21 cellular contexts compared by ENCODE assay signal in the genomic region with DNA sequence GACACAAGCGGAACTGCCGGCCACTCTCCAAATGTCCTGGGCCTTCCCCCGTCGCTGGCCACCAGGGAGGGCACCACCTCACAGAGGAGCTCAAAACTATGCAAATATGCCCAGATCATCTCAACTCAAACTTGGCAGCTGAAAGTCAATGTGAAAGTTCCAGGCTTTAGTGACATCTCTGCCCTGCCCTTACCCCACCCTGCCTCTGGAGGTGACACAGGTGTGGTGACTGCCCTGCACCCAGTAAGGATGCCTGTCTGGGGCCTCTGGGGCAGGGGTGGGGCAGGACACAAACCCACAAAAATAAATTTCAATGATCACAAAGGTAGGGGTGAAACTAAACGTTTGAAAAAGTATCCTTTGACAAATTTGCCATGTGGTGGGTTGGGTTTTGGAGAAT.
DNase-seq lines count a peak whose midpoint lies in the region; ATAC-seq, FAIRE-seq and TF ChIP-seq lines count a peak whose summit lies in the region.
"Had no signal": no experiment of that assay in that cellular context is flagged by ENCODE, and none has a peak within 500 bp of the region (broad histone marks: within the 10 kb centered on the region; RNA-seq: fewer than 3 reads in every experiment).

No MANE protein-coding gene starts in this region.

- CTCF ChIA-PET in activated CD8-positive, alpha-beta T cell treated with anti-CD3 and anti-CD28 coated beads for 36 hours (lab: Charles Lee) = no interaction called here
- CTCF ChIA-PET in activated CD8-positive, alpha-beta T cell treated with anti-CD3 and anti-CD28 coated beads, Interleukin-2, amount 10 ng/mL, durations not matched to agents 7 days and 5 days (lab: Charles Lee) = no interaction called here
- CTCF ChIA-PET in GM12878 (lab: Yijun Ruan, JAX) = interaction anchor here (0.7 to 1.0 kb wide), 4 partner anchors 21 to 154 kb away, joined by 3 read pairs; no protein-coding TSS in a partner anchor

- H3K27ac ChIP-seq in GM12878 (ENCODE audit: control insufficient read depth, insufficient read depth) (no peak overlapping the region), substantia nigra (ENCODE audit: low read depth, low read length, poor library complexity, severe bottlenecking) (no peak overlapping the region)
- H3K27ac ChIP-seq: PC-9, SJSA1 had no signal

- no peaks in the 10 kb centered on the region for H3K27me3 ChIP-seq in GM12878 (replicated peaks in 1 of 2; ENCODE audit: control insufficient read depth in 2 of 2, insufficient read depth in 2 of 2, low read length in 1 of 2)

- in situ Hi-C loops in GM12878 (cut with MboI) = no loop called here

- H3K4me1 ChIP-seq in GM12878 (ENCODE audit: control insufficient read depth, insufficient read depth, low read length) = peaks cover 6% of the 10 kb centered on the region; the same call in 1 of the 2 replicates
- H3K4me1 ChIP-seq: HAP-1 had no signal

- no peak for FAIRE-seq in GM12878 (lab: Jason Lieb, UNC)
- FAIRE-seq: G401.6, K562 had no signal

- H3K27ac Mint-ChIP-seq in activated CD8-positive, alpha-beta T cell treated with anti-CD3 and anti-CD28 coated beads for 36 hours = no peak overlapping the region
- H3K27ac Mint-ChIP-seq in activated CD8-positive, alpha-beta T cell treated with anti-CD3 and anti-CD28 coated beads, Interleukin-2, amount 10 ng/mL, durations not matched to agents 7 days and 5 days = no peak overlapping the region

- peak; percentile 65 for ATAC-seq in activated CD8-positive, alpha-beta T cell treated with anti-CD3 and anti-CD28 coated beads for 36 hours
- ATAC-seq in activated CD8-positive, alpha-beta T cell treated with anti-CD3 and anti-CD28 coated beads, Interleukin-2, amount 10 ng/mL, durations not matched to agents 7 days and 5 days = no peak
- ATAC-seq in HG03045 (IDR thresholded peaks at IDR 0.05; ENCODE audit: unreplicated experiment) = peak; percentile 10
- peak; percentile 78 for ATAC-seq in GM12878
- no peak for ATAC-seq in HG03108 (IDR thresholded peaks at IDR 0.05; ENCODE audit: unreplicated experiment)
- ATAC-seq in GM21381 (IDR thresholded peaks at IDR 0.05; ENCODE audit: unreplicated experiment) = no peak

- no peaks in the 10 kb centered on the region for H3K9me3 Mint-ChIP-seq in activated CD8-positive, alpha-beta T cell treated with anti-CD3 and anti-CD28 coated beads for 36 hours
- no peaks in the 10 kb centered on the region for H3K9me3 Mint-ChIP-seq in activated CD8-positive, alpha-beta T cell treated with anti-CD3 and anti-CD28 coated beads, Interleukin-2, amount 10 ng/mL, durations not matched to agents 7 days and 5 days (ENCODE audit: insufficient read depth)

- no peak overlapping the region for H3K4me3 ChIP-seq in GM12878
- H3K4me3 ChIP-seq: HAP-1, K562, PC-9, SJSA1 had no signal

- no peak for TF ChIP-seq EP300 in GM12878 (IDR thresholded peaks at IDR 0.05; ENCODE audit: borderline replicate concordance in 1 of 2, control insufficient read depth in 1 of 2, low read depth in 2 of 2, low read length in 2 of 2)

- H3K4me2 ChIP-seq in GM12878 (ENCODE audit: control insufficient read depth, insufficient read depth) = no peak overlapping the region
- H3K4me2 ChIP-seq: PC-9 had no signal

- TF ChIP-seq RAD21 in GM12878 (IDR thresholded peaks at IDR 0.05; ENCODE audit: insufficient read depth, low read depth, low read length) = no peak

- no peaks in the 10 kb centered on the region for H3K36me3 Mint-ChIP-seq in activated CD8-positive, alpha-beta T cell treated with anti-CD3 and anti-CD28 coated beads for 36 hours (ENCODE audit: low read depth)
- no peaks in the 10 kb centered on the region for H3K36me3 Mint-ChIP-seq in activated CD8-positive, alpha-beta T cell treated with anti-CD3 and anti-CD28 coated beads, Interleukin-2, amount 10 ng/mL, durations not matched to agents 7 days and 5 days (ENCODE audit: low read depth)

- H3K9ac ChIP-seq in GM12878 (ENCODE audit: control insufficient read depth, insufficient read depth, low read length) = no peak overlapping the region

- H3K27me3 Mint-ChIP-seq in activated CD8-positive, alpha-beta T cell treated with anti-CD3 and anti-CD28 coated beads for 36 hours = no peaks in the 10 kb centered on the region
- peaks cover 8% of the 10 kb centered on the region for H3K27me3 Mint-ChIP-seq in activated CD8-positive, alpha-beta T cell treated with anti-CD3 and anti-CD28 coated beads, Interleukin-2, amount 10 ng/mL, durations not matched to agents 7 days and 5 days (ENCODE audit: low read depth)

- SMC1A ChIA-PET in GM12878 (lab: Charles Lee; ENCODE audit: uncharacterized antibody, unreplicated experiment) = interaction anchor here (0.7 to 1.0 kb wide), 2 partner anchors 21 to 157 kb away, joined by 3 read pairs; no protein-coding TSS in a partner anchor

- DNase-seq in activated CD8-positive, alpha-beta T cell treated with anti-CD3 and anti-CD28 coated beads for 36 hours = peak; percentile 20
- no peak for DNase-seq in activated CD8-positive, alpha-beta T cell treated with anti-CD3 and anti-CD28 coated beads, Interleukin-2, amount 10 ng/mL, durations not matched to agents 7 days and 5 days
- DNase-seq in GM12878 (ENCODE audit: low read depth, low spot score) (no peak), T-helper 1 cell (no peak), substantia nigra (lab: John Stamatoyannopoulos, UW) (no peak)
- DNase-seq: 8988T, C1 segment of cervical spinal cord, DND-41, NCI-H1417 treated with DMSO at 0.1 percent for 48 hours, NCI-H2029, NCI-H2171, NCI-H748 treated with DMSO at 0.1 percent for 48 hours, PC-9, SW 1271 had no signal

- TF ChIP-seq POLR2A in GM12878 (IDR thresholded peaks at IDR 0.05; ENCODE audit: low read depth, low read length) = no peak

- RAD21 ChIA-PET in GM12878 (lab: Charles Lee; ENCODE audit: unreplicated experiment) = interaction anchor here (1.5 kb wide), 1 partner anchor 25 kb away, joined by 5 read pairs; no protein-coding TSS in a partner anchor

- intact Hi-C loops in activated CD8-positive, alpha-beta T cell treated with anti-CD3 and anti-CD28 coated beads for 36 hours (cut with micrococcal nuclease) = no loop called here
- intact Hi-C loops in GM12878 (cut with micrococcal nuclease; ENCODE audit: unreplicated experiment) = no loop called here

- H3K4me3 Mint-ChIP-seq in activated CD8-positive, alpha-beta T cell treated with anti-CD3 and anti-CD28 coated beads for 36 hours = no peak overlapping the region
- no peak overlapping the region for H3K4me3 Mint-ChIP-seq in activated CD8-positive, alpha-beta T cell treated with anti-CD3 and anti-CD28 coated beads, Interleukin-2, amount 10 ng/mL, durations not matched to agents 7 days and 5 days

- H3K36me3 ChIP-seq in GM12878 (ENCODE audit: control insufficient read depth in 2 of 2, insufficient read depth in 2 of 2, low read length in 1 of 2) = no peaks in the 10 kb centered on the region
- H3K36me3 ChIP-seq: HAP-1, SJSA1 had no signal

- POLR2A ChIA-PET in activated CD8-positive, alpha-beta T cell treated with anti-CD3 and anti-CD28 coated beads for 36 hours (lab: Charles Lee) = no interaction called here
- POLR2A ChIA-PET in activated CD8-positive, alpha-beta T cell treated with anti-CD3 and anti-CD28 coated beads, Interleukin-2, amount 10 ng/mL, durations not matched to agents 7 days and 5 days (lab: Charles Lee) = no interaction called here
- POLR2A ChIA-PET in GM12878 (lab: Charles Lee) = no interaction called here

- H3K79me2 ChIP-seq in GM12878 (ENCODE audit: control insufficient read depth, insufficient read depth, low read length) = no peaks in the 10 kb centered on the region

- no peak overlapping the region for H2AFZ ChIP-seq in GM12878 (ENCODE audit: control insufficient read depth, low read depth, low read length)
- H2AFZ ChIP-seq: PC-9 had no signal

- no peaks in the 10 kb centered on the region for H3K9me3 ChIP-seq in GM12878 (replicated peaks; ENCODE audit: control insufficient read depth, insufficient read depth, low read length)
- H3K9me3 ChIP-seq: HAP-1 had no signal

- H4K20me1 ChIP-seq in GM12878 (ENCODE audit: control insufficient read depth, insufficient read depth) = no peaks in the 10 kb centered on the region

- no TSS peak for BruUV-seq in GM12878 (replicated peaks; lab: Mats Ljungman, UMichigan)

- TF ChIP-seq CTCF in activated CD8-positive, alpha-beta T cell treated with anti-CD3 and anti-CD28 coated beads for 36 hours (IDR thresholded peaks at IDR 0.05) = no peak
- 0 out of 6 replicates have a peak, but pooled peaks of 1 of the 3 experiments have one; percentile 8 for TF ChIP-seq CTCF in GM12878 (IDR thresholded peaks at IDR 0.05 in 2 of 3, conservative IDR thresholded peaks at IDR 0.05 in 1 of 3; ENCODE audit: control insufficient read depth in 2 of 3, extremely low read depth in 1 of 3, insufficient read depth in 1 of 3, low read depth in 3 of 3, low read length in 3 of 3)

- H3K4me1 Mint-ChIP-seq in activated CD8-positive, alpha-beta T cell treated with anti-CD3 and anti-CD28 coated beads for 36 hours (ENCODE audit: low read depth) = peaks cover 3% of the 10 kb centered on the region
- H3K4me1 Mint-ChIP-seq in activated CD8-positive, alpha-beta T cell treated with anti-CD3 and anti-CD28 coated beads, Interleukin-2, amount 10 ng/mL, durations not matched to agents 7 days and 5 days (ENCODE audit: low read depth) = no peaks in the 10 kb centered on the region

- WGBS in GM12878 (ENCODE audit: insufficient coverage, insufficient replicate concordance, low lambda C conversion rate, missing lambda C conversion rate) = 17% methylated on average over 5 of the region's 5 CpGs

TF ChIP-seq in GM12878, 131 proteins besides CTCF, POLR2A, EP300 and RAD21:
- TF ChIP-seq ATF7 (IDR thresholded peaks at IDR 0.05; ENCODE audit: low read depth) (no peak), CBX3 (IDR thresholded peaks at IDR 0.05; ENCODE audit: borderline replicate concordance, low read depth) (no peak), MXI1 (IDR thresholded peaks at IDR 0.05; ENCODE audit: low read depth, low read length) (no peak), NFYA (IDR thresholded peaks at IDR 0.05; ENCODE audit: borderline replicate concordance, low read depth, low read length) (no peak), MEF2B (IDR thresholded peaks at IDR 0.05; ENCODE audit: partially characterized antibody, poor library complexity, severe bottlenecking) (no peak), RAD51 (IDR thresholded peaks at IDR 0.05) (no peak), ZSCAN29 (IDR thresholded peaks at IDR 0.05) (no peak), RCOR1 (conservative IDR thresholded peaks at IDR 0.05; ENCODE audit: low read depth, low read length) (no peak), RUNX3 (IDR thresholded peaks at IDR 0.05; ENCODE audit: low read length) (no peak)
- TF ChIP-seq, protein P1, sequence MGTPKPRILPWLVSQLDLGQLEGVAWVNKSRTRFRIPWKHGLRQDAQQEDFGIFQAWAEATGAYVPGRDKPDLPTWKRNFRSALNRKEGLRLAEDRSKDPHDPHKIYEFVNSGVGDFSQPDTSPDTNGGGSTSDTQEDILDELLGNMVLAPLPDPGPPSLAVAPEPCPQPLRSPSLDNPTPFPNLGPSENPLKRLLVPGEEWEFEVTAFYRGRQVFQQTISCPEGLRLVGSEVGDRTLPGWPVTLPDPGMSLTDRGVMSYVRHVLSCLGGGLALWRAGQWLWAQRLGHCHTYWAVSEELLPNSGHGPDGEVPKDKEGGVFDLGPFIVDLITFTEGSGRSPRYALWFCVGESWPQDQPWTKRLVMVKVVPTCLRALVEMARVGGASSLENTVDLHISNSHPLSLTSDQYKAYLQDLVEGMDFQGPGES (IDR thresholded peaks at IDR 0.05) = no peak

Comparison
In these comparisons a context has a peak if more than half of its experiments do, and no peak if none do; other contexts are left out.
1. ATAC-seq: peak in activated CD8-positive, alpha-beta T cell treated with anti-CD3 and anti-CD28 coated beads for 36 hours (single experiment), HG03045 (single experiment) and GM12878 (single experiment); none in activated CD8-positive, alpha-beta T cell treated with anti-CD3 and anti-CD28 coated beads, Interleukin-2, amount 10 ng/mL, durations not matched to agents 7 days and 5 days (single experiment), HG03108 (single experiment) and GM21381 (single experiment).